ENCODE assay signal across 19 cellular contexts in genomic region chr22:20018001-20018400, GRCh38. TPM values are rescaled to one million over a fixed set of nuclear protein-coding genes. Genes with fewer than 3 reads are reported as not detected.
DNase-seq lines count a peak whose midpoint lies in the region; ATAC-seq and TF ChIP-seq lines count a peak whose summit lies in the region.
"Had no signal": no experiment of that assay in that cellular context is flagged by ENCODE, and none has a peak within 500 bp of the region (broad histone marks: within the 10 kb centered on the region; RNA-seq: fewer than 3 reads in every experiment).

No MANE protein-coding gene starts in this region.

- H3K36me3 Mint-ChIP-seq in activated T-cell treated with anti-CD3 and anti-CD28 coated beads, Interleukin-2, amount 50 U/mL, for 72 hours (ENCODE audit: insufficient read depth in 2 of 2) = no peaks in the 10 kb centered on the region
- H3K36me3 Mint-ChIP-seq in activated CD4-positive, alpha-beta memory T cell treated with anti-CD3 and anti-CD28 coated beads, Interleukin-2, amount 10 ng/mL, durations not matched to agents 7 days and 5 days (ENCODE audit: low read depth) = no peaks in the 10 kb centered on the region
- no peaks in the 10 kb centered on the region for H3K36me3 Mint-ChIP-seq in glutamatergic neuron (ENCODE audit: unreplicated experiment)
- no peaks in the 10 kb centered on the region for H3K36me3 Mint-ChIP-seq in progenitor cell of endocrine pancreas (ENCODE audit: insufficient read depth)

- DNase-seq in activated T-cell treated with anti-CD3 and anti-CD28 coated beads, Interleukin-2, amount 50 U/mL, for 72 hours = no peak
- DNase-seq in activated T-cell treated with anti-CD3 and anti-CD28 coated beads for 4 hours (no peak), glutamatergic neuron (no peak), progenitor cell of endocrine pancreas (ENCODE audit: low spot score, unreplicated experiment) (no peak), NOMO-1 (lab: John Stamatoyannopoulos, UW; ENCODE audit: unreplicated experiment in 2 of 2) (no peak), hippocampal formation (lab: John Stamatoyannopoulos, UW) (no peak), COR-L47 (lab: John Stamatoyannopoulos, UW) (no peak)
- no peak for DNase-seq in activated CD4-positive, alpha-beta memory T cell treated with anti-CD3 and anti-CD28 coated beads, Interleukin-2, amount 10 ng/mL, durations not matched to agents 7 days and 5 days
- DNase-seq: activated CD8-positive, alpha-beta memory T cell treated with anti-CD3 and anti-CD28 coated beads, Interleukin-2, amount 50 U/mL, for 4 hours; central memory CD4-positive, alpha-beta T cell; effector memory CD4-positive, alpha-beta T cell; heart right ventricle; mesendoderm; NCI-H187; NCI-H446; occipital lobe; substantia nigra; SW 1271 had no signal

- peaks cover 30% of the 10 kb centered on the region for H3K4me1 Mint-ChIP-seq in activated T-cell treated with anti-CD3 and anti-CD28 coated beads, Interleukin-2, amount 50 U/mL, for 72 hours (ENCODE audit: low read depth)
- peaks cover 26% of the 10 kb centered on the region for H3K4me1 Mint-ChIP-seq in activated CD4-positive, alpha-beta memory T cell treated with anti-CD3 and anti-CD28 coated beads, Interleukin-2, amount 10 ng/mL, durations not matched to agents 7 days and 5 days
- H3K4me1 Mint-ChIP-seq in glutamatergic neuron (ENCODE audit: low read depth, unreplicated experiment) = peaks cover 19% of the 10 kb centered on the region
- peaks cover 10% of the 10 kb centered on the region for H3K4me1 Mint-ChIP-seq in progenitor cell of endocrine pancreas (ENCODE audit: low read depth)

- POLR2A ChIA-PET in activated CD4-positive, alpha-beta memory T cell treated with anti-CD3 and anti-CD28 coated beads, Interleukin-2, amount 10 ng/mL, durations not matched to agents 7 days and 5 days (lab: Charles Lee) = no interaction called here

- ATAC-seq in activated T-cell treated with anti-CD3 and anti-CD28 coated beads, Interleukin-2, amount 50 U/mL, for 72 hours (replicated peaks in 1 of 2) = no peak
- ATAC-seq: heart right ventricle, sciatic nerve had no signal

- peaks cover 25% of the 10 kb centered on the region for H3K27me3 Mint-ChIP-seq in activated T-cell treated with anti-CD3 and anti-CD28 coated beads, Interleukin-2, amount 50 U/mL, for 72 hours (ENCODE audit: low read depth)
- H3K27me3 Mint-ChIP-seq in activated CD4-positive, alpha-beta memory T cell treated with anti-CD3 and anti-CD28 coated beads, Interleukin-2, amount 10 ng/mL, durations not matched to agents 7 days and 5 days = peaks cover 28% of the 10 kb centered on the region
- H3K27me3 Mint-ChIP-seq in glutamatergic neuron (ENCODE audit: unreplicated experiment) = peaks cover 12% of the 10 kb centered on the region
- peaks cover 44% of the 10 kb centered on the region for H3K27me3 Mint-ChIP-seq in progenitor cell of endocrine pancreas

- peak overlapping the region; percentile 86 to 90 for H3K4me3 Mint-ChIP-seq in activated T-cell treated with anti-CD3 and anti-CD28 coated beads, Interleukin-2, amount 50 U/mL, for 72 hours
- peak overlapping the region; percentile 73 for H3K4me3 Mint-ChIP-seq in activated CD4-positive, alpha-beta memory T cell treated with anti-CD3 and anti-CD28 coated beads, Interleukin-2, amount 10 ng/mL, durations not matched to agents 7 days and 5 days
- H3K4me3 Mint-ChIP-seq in glutamatergic neuron (ENCODE audit: unreplicated experiment) (peak overlapping the region; percentile 90), progenitor cell of endocrine pancreas (ENCODE audit: low read depth) (peak overlapping the region; percentile 74)

- TF ChIP-seq CTCF in glutamatergic neuron (IDR thresholded peaks at IDR 0.05; ENCODE audit: partially characterized antibody, unreplicated experiment) (no peak), progenitor cell of endocrine pancreas (IDR thresholded peaks at IDR 0.05; ENCODE audit: unreplicated experiment) (no peak)

- CTCF ChIA-PET in activated CD4-positive, alpha-beta memory T cell treated with anti-CD3 and anti-CD28 coated beads, Interleukin-2, amount 10 ng/mL, durations not matched to agents 7 days and 5 days (lab: Charles Lee) = interaction anchor here (0.5 kb wide), 1 partner anchor 47 kb away, joined by 3 read pairs; no protein-coding TSS in a partner anchor

- no peaks in the 10 kb centered on the region for H3K9me3 Mint-ChIP-seq in activated T-cell treated with anti-CD3 and anti-CD28 coated beads, Interleukin-2, amount 50 U/mL, for 72 hours
- H3K9me3 Mint-ChIP-seq in activated CD4-positive, alpha-beta memory T cell treated with anti-CD3 and anti-CD28 coated beads, Interleukin-2, amount 10 ng/mL, durations not matched to agents 7 days and 5 days = no peaks in the 10 kb centered on the region
- H3K9me3 Mint-ChIP-seq in glutamatergic neuron (ENCODE audit: unreplicated experiment) = peaks cover 16% of the 10 kb centered on the region
- no peaks in the 10 kb centered on the region for H3K9me3 Mint-ChIP-seq in progenitor cell of endocrine pancreas (ENCODE audit: low read depth)

- H3K27ac Mint-ChIP-seq in activated T-cell treated with anti-CD3 and anti-CD28 coated beads, Interleukin-2, amount 50 U/mL, for 72 hours = no peak overlapping the region
- no peak overlapping the region for H3K27ac Mint-ChIP-seq in activated CD4-positive, alpha-beta memory T cell treated with anti-CD3 and anti-CD28 coated beads, Interleukin-2, amount 10 ng/mL, durations not matched to agents 7 days and 5 days
- H3K27ac Mint-ChIP-seq in glutamatergic neuron (ENCODE audit: unreplicated experiment) (no peak overlapping the region), progenitor cell of endocrine pancreas (no peak overlapping the region)

RNA-seq across cellular contexts. Expression of gene ARVCF, which starts 1.4 kb away (rescaled TPM):
- total RNA-seq in activated T-cell treated with anti-CD3 and anti-CD28 coated beads, Interleukin-2, amount 50 U/mL, for 72 hours = 1 to 10 TPM; 1.7 to 5.5 TPM
- under 1 TPM; 0.58 to 0.71 TPM for total RNA-seq in activated CD4-positive, alpha-beta memory T cell treated with anti-CD3 and anti-CD28 coated beads, Interleukin-2, amount 10 ng/mL, durations not matched to agents 7 days and 5 days
- total RNA-seq in glutamatergic neuron (ENCODE audit: unreplicated experiment) (119 TPM), progenitor cell of endocrine pancreas (95.3 and 101 TPM in 2 replicates)

RNA-seq across cellular contexts. Expression of gene TANGO2, which starts 2.9 kb away (rescaled TPM):
- total RNA-seq in activated T-cell treated with anti-CD3 and anti-CD28 coated beads, Interleukin-2, amount 50 U/mL, for 72 hours = 10 to 100 TPM; 35.5 to 43.0 TPM
- total RNA-seq in activated CD4-positive, alpha-beta memory T cell treated with anti-CD3 and anti-CD28 coated beads, Interleukin-2, amount 10 ng/mL, durations not matched to agents 7 days and 5 days = 10 to 100 TPM; 39.1 to 44.5 TPM
- total RNA-seq in glutamatergic neuron (ENCODE audit: unreplicated experiment) (31.8 TPM), progenitor cell of endocrine pancreas (19.9 and 21.8 TPM in 2 replicates)

Comparison
In these comparisons a context has a peak if more than half of its experiments do, and no peak if none do; other contexts are left out.
1. RNA of gene ARVCF, which starts 1.4 kb away (total RNA-seq): 119 TPM in glutamatergic neuron (single experiment) and 95.3 to 101 TPM in progenitor cell of endocrine pancreas; 1.7 to 5.5 TPM in activated T-cell treated with anti-CD3 and anti-CD28 coated beads, Interleukin-2, amount 50 U/mL, for 72 hours and 0.58 to 0.71 TPM in activated CD4-positive, alpha-beta memory T cell treated with anti-CD3 and anti-CD28 coated beads, Interleukin-2, amount 10 ng/mL, durations not matched to agents 7 days and 5 days; every median in the first group is over 10 times any median in the second.
2. Peak in every context shown above with its lines, with median percentiles within 50 percentile points of each other: H3K4me3 Mint-ChIP-seq.